Comparison of ENCODE assay signal across 25 cellular contexts in the genomic region with DNA sequence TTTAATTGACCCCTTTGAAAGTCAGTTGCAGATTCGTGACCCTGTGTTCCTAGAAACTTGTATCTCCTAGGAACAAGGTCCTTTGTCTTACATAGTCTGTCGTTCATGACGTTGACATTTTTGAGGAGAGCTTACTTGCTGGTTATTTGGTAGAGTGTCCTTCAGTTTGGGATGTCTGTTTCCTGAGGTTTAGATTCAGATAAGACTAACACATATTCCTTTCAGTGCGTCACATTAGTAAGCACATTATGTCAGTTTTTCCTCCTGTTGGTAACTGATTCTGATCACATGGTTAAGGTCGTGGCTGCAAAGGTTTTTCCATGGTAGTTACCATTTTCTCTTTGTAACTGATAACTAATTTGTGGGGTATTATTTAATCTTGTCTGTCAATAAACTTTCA.
"Had no signal": no experiment of that assay in that cellular context is flagged by ENCODE, and none has a peak within 500 bp of the region (broad histone marks: within the 10 kb centered on the region; RNA-seq: fewer than 3 reads in every experiment).

No MANE protein-coding gene starts in this region.

- H3K9me3 Mint-ChIP-seq: activated CD4-positive, alpha-beta memory T cell treated with anti-CD3 and anti-CD28 coated beads, Interleukin-2, amount 10 ng/mL, durations not matched to agents 7 days and 5 days; activated naive CD4-positive, alpha-beta T cell treated with anti-CD3 and anti-CD28 coated beads for 36 hours; activated naive CD8-positive, alpha-beta T cell treated with anti-CD3 and anti-CD28 coated beads, Interleukin-2, amount 10 ng/mL, durations not matched to agents 7 days and 5 days; central memory CD8-positive, alpha-beta T cell; T-helper 1 cell treated with Interleukin-12 subunit alpha and Interleukin-12 subunit beta and Interleukin-4 antibody, amounts not matched to agents 30 μg/mL and 1 μg/mL, for 36 hours had no signal

- H3K9me3 ChIP-seq: SJSA1 had no signal

- H3K27me3 Mint-ChIP-seq: activated CD4-positive, alpha-beta memory T cell treated with anti-CD3 and anti-CD28 coated beads, Interleukin-2, amount 10 ng/mL, durations not matched to agents 7 days and 5 days; activated CD4-positive, alpha-beta T cell treated with anti-CD3 and anti-CD28 coated beads for 36 hours; activated naive CD8-positive, alpha-beta T cell treated with anti-CD3 and anti-CD28 coated beads, Interleukin-2, amount 10 ng/mL, durations not matched to agents 7 days and 5 days; brain; central memory CD8-positive, alpha-beta T cell had no signal

- H3K4me1 Mint-ChIP-seq: activated CD4-positive, alpha-beta memory T cell treated with anti-CD3 and anti-CD28 coated beads, Interleukin-2, amount 10 ng/mL, durations not matched to agents 7 days and 5 days; activated CD4-positive, alpha-beta T cell treated with anti-CD3 and anti-CD28 coated beads for 36 hours; activated naive CD8-positive, alpha-beta T cell treated with anti-CD3 and anti-CD28 coated beads, Interleukin-2, amount 10 ng/mL, durations not matched to agents 7 days and 5 days; brain; central memory CD8-positive, alpha-beta T cell had no signal

- H3K27ac Mint-ChIP-seq: activated CD4-positive, alpha-beta memory T cell treated with anti-CD3 and anti-CD28 coated beads, Interleukin-2, amount 10 ng/mL, durations not matched to agents 7 days and 5 days; activated CD4-positive, alpha-beta T cell treated with anti-CD3 and anti-CD28 coated beads for 36 hours; activated naive CD4-positive, alpha-beta T cell treated with anti-CD3 and anti-CD28 coated beads for 36 hours; activated naive CD8-positive, alpha-beta T cell treated with anti-CD3 and anti-CD28 coated beads, Interleukin-2, amount 10 ng/mL, durations not matched to agents 7 days and 5 days; brain; T-helper 1 cell treated with Interleukin-12 subunit alpha and Interleukin-12 subunit beta and Interleukin-4 antibody, amounts not matched to agents 30 μg/mL and 1 μg/mL, for 36 hours had no signal

- H3K4me3 ChIP-seq: MG63, SJSA1 had no signal

- ATAC-seq: activated CD4-positive, alpha-beta T cell treated with anti-CD3 and anti-CD28 coated beads for 36 hours; PC-3 had no signal

- H3K27ac ChIP-seq: SJSA1, VCaP had no signal

- FAIRE-seq: astrocyte had no signal

- H3K4me3 Mint-ChIP-seq: activated CD4-positive, alpha-beta memory T cell treated with anti-CD3 and anti-CD28 coated beads, Interleukin-2, amount 10 ng/mL, durations not matched to agents 7 days and 5 days; activated CD4-positive, alpha-beta T cell treated with anti-CD3 and anti-CD28 coated beads for 36 hours; activated naive CD4-positive, alpha-beta T cell treated with anti-CD3 and anti-CD28 coated beads for 36 hours; activated naive CD8-positive, alpha-beta T cell treated with anti-CD3 and anti-CD28 coated beads, Interleukin-2, amount 10 ng/mL, durations not matched to agents 7 days and 5 days; brain; central memory CD8-positive, alpha-beta T cell; T-helper 1 cell treated with Interleukin-12 subunit alpha and Interleukin-12 subunit beta and Interleukin-4 antibody, amounts not matched to agents 30 μg/mL and 1 μg/mL, for 36 hours had no signal

- H3K27me3 ChIP-seq: MG63, SJSA1 had no signal

- DNase-seq: activated CD4-positive, alpha-beta memory T cell treated with anti-CD3 and anti-CD28 coated beads, Interleukin-2, amount 10 ng/mL, durations not matched to agents 7 days and 5 days; activated CD4-positive, alpha-beta T cell treated with anti-CD3 and anti-CD28 coated beads for 36 hours; activated CD4-positive, alpha-beta T cell treated with anti-CD3 and anti-CD28 coated beads, Interleukin-2, amount 50 U/mL, for 1 hour; activated CD8-positive, alpha-beta memory T cell treated with anti-CD3 and anti-CD28 coated beads, Interleukin-2, amount 50 U/mL, for 48 hours; activated gamma-delta T cell; activated naive CD4-positive, alpha-beta T cell treated with anti-CD3 and anti-CD28 coated beads for 36 hours; activated naive CD8-positive, alpha-beta T cell treated with anti-CD3 and anti-CD28 coated beads, Interleukin-2, amount 10 ng/mL, durations not matched to agents 7 days and 5 days; activated T-cell treated with anti-CD3 and anti-CD28 coated beads, Interleukin-2, amount 50 U/mL, for 1 hour; amygdala; MG63; MV-4-11; NCI-H1092 treated with DMSO at 0.1 percent for 48 hours; NCI-H1436; NCI-H1694 treated with DMSO at 0.1 percent for 48 hours; NCI-H2081; NCI-H510A treated with DMSO at 0.1 percent for 48 hours; NCI-H69; PC-3; SHP77 had no signal
